In genomic region chr10:123375097-123375496, GRCh38 we compare ENCODE assay signal across 26 cellular contexts.
"Had no signal": no experiment of that assay in that cellular context is flagged by ENCODE, and none has a peak within 500 bp of the region (broad histone marks: within the 10 kb centered on the region; RNA-seq: fewer than 3 reads in every experiment).

No MANE protein-coding gene starts in this region.

- H3K4me1 ChIP-seq: suprapubic skin, testis, thyroid gland, tibial nerve, upper lobe of right lung, uterus, vagina had no signal

- H3K4me3 ChIP-seq: stomach, suprapubic skin, testis, thoracic aorta, thyroid gland, tibial artery, tibial nerve, transverse colon, upper lobe of left lung, upper lobe of right lung, uterus, vagina had no signal

- DNase-seq: stimulated activated CD4-positive, alpha-beta T cell treated with anti-CD3 and anti-CD28 coated beads, Interleukin-2, amount 100 ng/mL, for 48 hours; stimulated activated CD4-positive, alpha-beta T cell treated with anti-CD3 and anti-CD28 coated beads, Interleukin-4, amount 100 ng/mL, for 1 hour; stimulated activated CD4-positive, alpha-beta T cell treated with anti-CD3 and anti-CD28 coated beads, Interleukin-4, amount 100 ng/mL, for 24 hours; stimulated activated CD4-positive, alpha-beta T cell treated with anti-CD3 and anti-CD28 coated beads, Interleukin-4, amount 100 ng/mL, for 4 hours; stimulated activated CD8-positive, alpha-beta memory T cell treated with anti-CD3 and anti-CD28 coated beads, Interleukin-4, amount 100 ng/mL, for 48 hours; stimulated activated naive B cell treated with anti-CD40 and anti-IgM and Interleukin-4, amounts not matched to agents 10 μg/mL and 1 μg/mL and 100 μg/mL, for 72 hours; stimulated activated naive CD4-positive, alpha-beta T cell; stimulated activated naive CD4-positive, alpha-beta T cell treated with Interleukin-2 at 50 U/mL for 16 hours; stimulated activated naive CD8-positive, alpha-beta T cell treated with anti-CD3 and anti-CD28 coated beads, Interleukin-15, amount 100 ng/mL, for 72 hours; stimulated activated naive CD8-positive, alpha-beta T cell treated with anti-CD3 and anti-CD28 coated beads, Interleukin-15, Interleukin-2, amounts not matched to agents 100 U/mL and 50 U/mL, for 24 hours; stomach; substantia nigra; testis; thyroid gland; tibial artery; transverse colon; upper lobe of left lung; upper lobe of right lung; uterus had no signal

- ATAC-seq: stimulated activated effector memory CD8-positive, alpha-beta T cell treated with anti-CD3 and anti-CD28 coated beads, Interleukin-12 subunit alpha, Interleukin-12 subunit beta, amount 100 ng/mL, for 72 hours; stimulated activated memory B cell treated with anti-CD40 and anti-IgM and Interleukin-4, amounts not matched to agents 10 μg/mL and 1 μg/mL and 100 μg/mL, for 72 hours; stimulated activated naive B cell treated with anti-CD40 and anti-IgM and Interleukin-4, amounts not matched to agents 10 μg/mL and 1 μg/mL and 100 μg/mL, for 72 hours; stimulated activated naive CD8-positive, alpha-beta T cell treated with anti-CD3 and anti-CD28 coated beads, Interleukin-15, amount 100 ng/mL, for 72 hours; stimulated activated naive CD8-positive, alpha-beta T cell treated with anti-CD3 and anti-CD28 coated beads, Interleukin-15, Interleukin-2, amounts not matched to agents 100 U/mL and 50 U/mL, for 24 hours; upper lobe of right lung had no signal

- H3K27ac ChIP-seq: stomach, suprapubic skin, testis, thoracic aorta, thyroid gland, tibial artery, tibial nerve, transverse colon, upper lobe of left lung, upper lobe of right lung, uterus, vagina had no signal

- FAIRE-seq: urothelium cell line had no signal

- H3K36me3 ChIP-seq: stomach, suprapubic skin, thoracic aorta, thyroid gland, tibial artery, tibial nerve, transverse colon, upper lobe of left lung, upper lobe of right lung, uterus, vagina had no signal

- H3K9me3 ChIP-seq: suprapubic skin, testis, thoracic aorta, thyroid gland, tibial artery, transverse colon, upper lobe of right lung, uterus, vagina had no signal

- H3K27me3 ChIP-seq: testis, thyroid gland, tibial artery, tibial nerve, transverse colon, upper lobe of left lung, upper lobe of right lung, uterus, vagina had no signal
